22 cellular contexts compared by ENCODE assay signal in genomic region chr9:136697821-136698526, GRCh38. TPM values are rescaled to one million over a fixed set of nuclear protein-coding genes. Genes with fewer than 3 reads are reported as not detected.
A peak's percentile ranks its signal among the peaks of the same experiment; 100 is the strongest.
DNase-seq lines count a peak whose midpoint lies in the region; ATAC-seq, FAIRE-seq and TF ChIP-seq lines count a peak whose summit lies in the region.
"Had no signal": no experiment of that assay in that cellular context is flagged by ENCODE, and none has a peak within 500 bp of the region (broad histone marks: within the 10 kb centered on the region; RNA-seq: fewer than 3 reads in every experiment).

No MANE protein-coding gene starts in this region.

- H3K4me1 ChIP-seq in HepG2 (ENCODE audit: insufficient read depth, low read length) (peaks cover 68% of the 10 kb centered on the region), stomach (peaks cover 48 to 59% (median 55%) of the 10 kb centered on the region in 4 donors)
- H3K4me1 ChIP-seq: uterus had no signal

- peak; percentile 90 for FAIRE-seq in HepG2 (lab: Jason Lieb, UNC)

- peak overlapping the region; percentile 56 for H3K9ac ChIP-seq in HepG2 (ENCODE audit: insufficient read depth, low read depth, low read length)

- H3K27me3 Mint-ChIP-seq in osteocyte (ENCODE audit: unreplicated experiment), result peaks cover 13% of the 10 kb centered on the region

- no peaks in the 10 kb centered on the region for H4K20me1 ChIP-seq in HepG2 (ENCODE audit: insufficient read depth, low read length)

- H3K27me3 ChIP-seq in HepG2 (ENCODE audit: control insufficient read depth in 1 of 2, insufficient read depth in 2 of 2, low read length in 2 of 2) (peaks cover 4 to 17% of the 10 kb centered on the region in 2 experiments), stomach (peaks cover 0 to 32% (median 4%) of the 10 kb centered on the region in 3 donors)
- H3K27me3 ChIP-seq: uterus had no signal

- 0% methylated on average over 16 of the region's 20 CpGs for WGBS in HepG2 (ENCODE audit: low lambda C conversion rate)
- 54 to 65% (median 59%) methylated on average over 19 to 20 of the region's 20 CpGs for WGBS in stomach, 5 donors

- H3K36me3 ChIP-seq in HepG2 (replicated peaks in 1 of 2; ENCODE audit: control insufficient read depth in 1 of 2, insufficient read depth in 2 of 2, low read length in 2 of 2), result no peaks in the 10 kb centered on the region
- H3K36me3 ChIP-seq in stomach, result no peaks in the 10 kb centered on the region
- H3K36me3 ChIP-seq: uterus had no signal

- H3K4me3 Mint-ChIP-seq in osteocyte (ENCODE audit: unreplicated experiment), result no peak overlapping the region
- H3K4me3 Mint-ChIP-seq: activated naive CD8-positive, alpha-beta T cell treated with anti-CD3 and anti-CD28 coated beads, Interleukin-2, amount 50 U/mL, for 24 hours; CD4-positive, alpha-beta T cell; endodermal cell; T-helper 2 cell treated with Interferon-gamma antibody and Interleukin-4, amounts not matched to agents 5 μg/mL and 100 μg/mL, for 36 hours had no signal

- TF ChIP-seq EP300 in HepG2 (IDR thresholded peaks at IDR 0.05; ENCODE audit: low read depth in 2 of 2, low read length in 2 of 2) (peak in 1 of 2 experiments; percentile 75; a peak in 2 of 4 replicates), HepG2 (CRISPR knock-in tag; IDR thresholded peaks at IDR 0.05; ENCODE audit: borderline replicate concordance) (no peak), stomach (IDR thresholded peaks at IDR 0.05) (no peak)

- H3K4me2 ChIP-seq in HepG2 (ENCODE audit: low read depth, low read length), result peak overlapping the region; percentile 91

- H3K27ac Mint-ChIP-seq in osteocyte (ENCODE audit: unreplicated experiment), result no peak overlapping the region
- H3K27ac Mint-ChIP-seq: activated naive CD8-positive, alpha-beta T cell treated with anti-CD3 and anti-CD28 coated beads, Interleukin-2, amount 50 U/mL, for 24 hours; activated T-cell treated with anti-CD3 and anti-CD28 coated beads, Interleukin-2, amount 50 U/mL, for 72 hours; CD4-positive, alpha-beta T cell had no signal

- CTCF ChIA-PET in HepG2 (lab: Yijun Ruan, JAX; ENCODE audit: low intra/inter-chr PET ratio, low total read pairs), result no interaction called here

- peak; percentile 52 for ATAC-seq in HepG2
- ATAC-seq in GM18868 (IDR thresholded peaks at IDR 0.05; ENCODE audit: unreplicated experiment), result no peak
- ATAC-seq in HG02870 (IDR thresholded peaks at IDR 0.05; ENCODE audit: unreplicated experiment), result no peak
- ATAC-seq: activated naive CD8-positive, alpha-beta T cell treated with anti-CD3 and anti-CD28 coated beads, Interleukin-2, amount 50 U/mL, for 24 hours; activated T-cell treated with anti-CD3 and anti-CD28 coated beads, Interleukin-2, amount 50 U/mL, for 72 hours had no signal

- H3K79me2 ChIP-seq in HepG2 (ENCODE audit: insufficient read depth, low read length), result no peaks in the 10 kb centered on the region

- no peak; a peak in 1 of 4 replicates for TF ChIP-seq POLR2A in HepG2 (IDR thresholded peaks at IDR 0.05; ENCODE audit: insufficient read depth in 1 of 2, low read depth in 2 of 2, low read length in 2 of 2)
- no peak for TF ChIP-seq POLR2A in stomach (IDR thresholded peaks at IDR 0.05)

- POLR2A ChIA-PET in HepG2 (lab: Yijun Ruan, JAX), result interaction anchor here (0.8 to 3.0 kb wide), 6 partner anchors 11 to 335 kb away, joined by 3 to 30 read pairs (median 4); partner anchors contain the start of gene AGPAT2

- H3K9me3 ChIP-seq in HepG2 (ENCODE audit: low read length) (no peaks in the 10 kb centered on the region), stomach (no peaks in the 10 kb centered on the region)
- H3K9me3 ChIP-seq: uterus had no signal

- H3K36me3 Mint-ChIP-seq in osteocyte (ENCODE audit: unreplicated experiment), result no peaks in the 10 kb centered on the region

- no peak overlapping the region for H2AFZ ChIP-seq in HepG2 (ENCODE audit: low read length)

- no peaks in the 10 kb centered on the region for H3K9me3 Mint-ChIP-seq in osteocyte (ENCODE audit: unreplicated experiment)
- H3K9me3 Mint-ChIP-seq: activated naive CD8-positive, alpha-beta T cell treated with anti-CD3 and anti-CD28 coated beads, Interleukin-2, amount 50 U/mL, for 24 hours; activated T-cell treated with anti-CD3 and anti-CD28 coated beads, Interleukin-2, amount 50 U/mL, for 72 hours; CD4-positive, alpha-beta T cell; endodermal cell; T-helper 2 cell treated with Interferon-gamma antibody and Interleukin-4, amounts not matched to agents 5 μg/mL and 100 μg/mL, for 36 hours had no signal

- no peak for TF ChIP-seq CTCF in HepG2 (CRISPR knock-in tag; IDR thresholded peaks at IDR 0.05)
- no peak for TF ChIP-seq CTCF in osteocyte (IDR thresholded peaks at IDR 0.05)
- TF ChIP-seq CTCF in stomach (IDR thresholded peaks at IDR 0.05), result no peak

- H3K4me3 ChIP-seq in HepG2 (replicated peaks in 1 of 3; ENCODE audit: insufficient read depth in 1 of 3, low read depth in 2 of 3, low read length in 3 of 3) (peak overlapping the region; percentile 45 to 73 (median 48)), stomach (no peak overlapping the region)
- H3K4me3 ChIP-seq: skin epidermis, uterus had no signal

- DNase-seq in HuH-7.5 (ENCODE audit: low spot score) (peak; percentile 90), SIG-M5 treated with dmso at 0.1 percent for 504 hours (lab: John Stamatoyannopoulos, UW; ENCODE audit: unreplicated experiment) (peak; percentile 83), HepG2 (ENCODE audit: low spot score) (peak; percentile 78), osteocyte (ENCODE audit: extremely low spot score, unreplicated experiment) (no peak), stomach (no peak)
- DNase-seq: activated CD4-positive, alpha-beta T cell treated with anti-CD3 and anti-CD28 coated beads, Interleukin-2, amount 50 U/mL, for 1 hour; activated naive CD8-positive, alpha-beta T cell treated with anti-CD3 and anti-CD28 coated beads, Interleukin-2, amount 50 U/mL, for 24 hours; activated T-cell treated with anti-CD3 and anti-CD28 coated beads, Interleukin-2, amount 50 U/mL, for 72 hours; caudate nucleus; CD4-positive, alpha-beta T cell; endodermal cell; HCEC 1CT; NCI-H2029; NCI-H524; stimulated activated naive CD4-positive, alpha-beta T cell; uterus had no signal

- peak overlapping the region; percentile 85 for H3K27ac ChIP-seq in HepG2 (ENCODE audit: extremely low read length, insufficient read depth, low read length)
- H3K27ac ChIP-seq in stomach, result peak overlapping the region in 1 of 5 donors; percentile 46
- H3K27ac ChIP-seq: uterus had no signal

- BruUV-seq in HepG2 (replicated peaks; lab: Mats Ljungman, UMichigan), result no TSS peak

- in situ Hi-C loops in HepG2 (cut with HindIII; ENCODE audit: extremely low pct_ligation_motif_present, low pct_unique_long_range_greater_than_20kb), result no loop called here

- intact Hi-C loops in HepG2 (cut with micrococcal nuclease; ENCODE audit: unreplicated experiment), result loop anchor here (1.0 kb wide), 1 partner anchor 23 kb away; no protein-coding TSS in a partner anchor
- intact Hi-C loops in stomach (cut with DNase I; ENCODE audit: low total_unique reads), result no loop called here

- peaks cover 9% of the 10 kb centered on the region for H3K4me1 Mint-ChIP-seq in osteocyte (ENCODE audit: unreplicated experiment)

- TF ChIP-seq RAD21 in HepG2 (CRISPR knock-in tag; IDR thresholded peaks at IDR 0.05), result no peak

RNA-seq across cellular contexts. Expression of gene AGPAT2, which starts 10.7 kb away (rescaled TPM):
- total RNA-seq in HepG2 (2016; rRNA removed; fragmentation: Illumina TruSeq; extraction: Trizol) (2.5 and 3.9 TPM in 2 replicates), osteocyte (34.4 and 36.4 TPM in 2 replicates), stomach (100 to 1,000 TPM in 2 of 5 donors, 10 to 100 TPM in 3; 49.6 to 135 (median 68.8) TPM)
- 5.2 and 5.9 TPM in 2 replicates for total RNA-seq in HepG2 (2016; cell fraction: cytosol; rRNA removed; fragmentation: Illumina TruSeq; extraction: Trizol; ENCODE audit: low read depth)
- total RNA-seq in HepG2 (2016; cell fraction: insoluble cytoplasmic fraction; rRNA removed; fragmentation: Illumina TruSeq; extraction: Trizol), result 2.1 and 3.5 TPM in 2 replicates
- 6.3 and 6.7 TPM in 2 replicates for total RNA-seq in HepG2 (2016; cell fraction: membrane; rRNA removed; fragmentation: Illumina TruSeq; extraction: Trizol)
- total RNA-seq in HepG2 (2016; cell fraction: nucleus; rRNA removed; fragmentation: Illumina TruSeq; extraction: Trizol), result 3.1 and 3.9 TPM in 2 replicates
- polyA plus RNA-seq in HepG2 (2011; rRNA removed) (25.8 and 33.0 TPM in 2 replicates), stomach (10 to 100 TPM; 32.7 to 88.7 (median 75.1) TPM)
- 34.1 and 37.6 TPM in 2 replicates for polyA plus RNA-seq in HepG2 (2011; cell fraction: cytosol; rRNA removed)
- 32.1 and 35.6 TPM in 2 replicates for polyA plus RNA-seq in HepG2 (2011; cell fraction: nucleus; rRNA removed)
- polyA plus RNA-seq in HepG2 (2012), result 9.3 and 10.6 TPM in 2 replicates
- 8.4 and 9.1 TPM in 2 replicates for polyA plus RNA-seq in HepG2 (2016; cell fraction: cytosol; fragmentation: Illumina TruSeq; extraction: Trizol; ENCODE audit: low read depth)
- 3.6 and 3.8 TPM in 2 replicates for polyA plus RNA-seq in HepG2 (2016; cell fraction: insoluble cytoplasmic fraction; fragmentation: Illumina TruSeq; extraction: Trizol; ENCODE audit: low read depth)
- 9.7 and 9.8 TPM in 2 replicates for polyA plus RNA-seq in HepG2 (2016; cell fraction: membrane; fragmentation: Illumina TruSeq; extraction: Trizol; ENCODE audit: low read depth)
- 8.2 and 8.4 TPM in 2 replicates for polyA plus RNA-seq in HepG2 (2016; cell fraction: nucleus; fragmentation: Illumina TruSeq; extraction: Trizol; ENCODE audit: insufficient read depth, low read depth)
- polyA minus RNA-seq in HepG2 (2011; rRNA and poly(A)+ RNA removed; ENCODE audit: low replicate concordance), result 34.1 and 96.5 TPM in 2 replicates
- 12.3 and 17.9 TPM in 2 replicates for polyA minus RNA-seq in HepG2 (2011; cell fraction: cytosol; rRNA and poly(A)+ RNA removed)
- 6.1 and 6.2 TPM in 2 replicates for polyA minus RNA-seq in HepG2 (2011; cell fraction: nucleus; rRNA and poly(A)+ RNA removed)

RNA-seq across cellular contexts. Expression of gene DIPK1B, which starts 14.4 kb away (rescaled TPM):
- total RNA-seq in HepG2 (2016; rRNA removed; fragmentation: Illumina TruSeq; extraction: Trizol), result 0.18 and 0.28 TPM in 2 replicates
- total RNA-seq in HepG2 (2016; cell fraction: cytosol; rRNA removed; fragmentation: Illumina TruSeq; extraction: Trizol; ENCODE audit: low read depth), result 0.91 and 1.1 TPM in 2 replicates
- total RNA-seq in HepG2 (2016; cell fraction: insoluble cytoplasmic fraction; rRNA removed; fragmentation: Illumina TruSeq; extraction: Trizol), result 0.28 and 0.41 TPM in 2 replicates
- total RNA-seq in HepG2 (2016; cell fraction: membrane; rRNA removed; fragmentation: Illumina TruSeq; extraction: Trizol), result 0.99 and 1.2 TPM in 2 replicates
- total RNA-seq in HepG2 (2016; cell fraction: nucleus; rRNA removed; fragmentation: Illumina TruSeq; extraction: Trizol), result 0.16 TPM in 1 of 2 replicates, not detected in the other
- 3.9 and 7.2 TPM in 2 replicates for polyA plus RNA-seq in HepG2 (2011; rRNA removed)
- 4.8 and 7.5 TPM in 2 replicates for polyA plus RNA-seq in HepG2 (2011; cell fraction: cytosol; rRNA removed)
- 17.3 and 19.2 TPM in 2 replicates for polyA plus RNA-seq in HepG2 (2011; cell fraction: nucleus; rRNA removed)
- 3.2 TPM in 2 replicates for polyA plus RNA-seq in HepG2 (2012)
- polyA plus RNA-seq in HepG2 (2016; cell fraction: cytosol; fragmentation: Illumina TruSeq; extraction: Trizol; ENCODE audit: low read depth), result 1.3 TPM in 2 replicates
- polyA plus RNA-seq in HepG2 (2016; cell fraction: insoluble cytoplasmic fraction; fragmentation: Illumina TruSeq; extraction: Trizol; ENCODE audit: low read depth), result 0.28 and 0.45 TPM in 2 replicates
- polyA plus RNA-seq in HepG2 (2016; cell fraction: membrane; fragmentation: Illumina TruSeq; extraction: Trizol; ENCODE audit: low read depth), result 1.1 TPM in 2 replicates
- polyA plus RNA-seq in HepG2 (2016; cell fraction: nucleus; fragmentation: Illumina TruSeq; extraction: Trizol; ENCODE audit: insufficient read depth, low read depth), result 0.56 and 0.57 TPM in 2 replicates
- polyA minus RNA-seq in HepG2 (2011; rRNA and poly(A)+ RNA removed; ENCODE audit: low replicate concordance), result 0.07 and 7.1 TPM in 2 replicates
- 2.7 and 3.6 TPM in 2 replicates for polyA minus RNA-seq in HepG2 (2011; cell fraction: cytosol; rRNA and poly(A)+ RNA removed)
- 1.2 TPM in 2 replicates for polyA minus RNA-seq in HepG2 (2011; cell fraction: nucleus; rRNA and poly(A)+ RNA removed)
- total RNA-seq in osteocyte, result 11.4 and 11.5 TPM in 2 replicates
- total RNA-seq in stomach, result 10 to 100 TPM in 1 of 5 donors, 1 to 10 TPM in 2, under 1 TPM in 1, not detected in 1; 0.45 to 10.4 (median 5.8) TPM
- 1 to 10 TPM; 1.6 to 4.7 (median 4.0) TPM for polyA plus RNA-seq in stomach

RNA-seq across cellular contexts. Expression of gene EGFL7, which starts 35.3 kb away (rescaled TPM):
- total RNA-seq in HepG2 (2016; rRNA removed; fragmentation: Illumina TruSeq; extraction: Trizol), result 0.20 TPM in 1 of 2 replicates, not detected in the other
- 0.61 and 0.88 TPM in 2 replicates for total RNA-seq in HepG2 (2016; cell fraction: cytosol; rRNA removed; fragmentation: Illumina TruSeq; extraction: Trizol; ENCODE audit: low read depth)
- 0.19 and 0.32 TPM in 2 replicates for total RNA-seq in HepG2 (2016; cell fraction: insoluble cytoplasmic fraction; rRNA removed; fragmentation: Illumina TruSeq; extraction: Trizol)
- 0.59 and 0.93 TPM in 2 replicates for total RNA-seq in HepG2 (2016; cell fraction: membrane; rRNA removed; fragmentation: Illumina TruSeq; extraction: Trizol)
- total RNA-seq in HepG2 (2016; cell fraction: nucleus; rRNA removed; fragmentation: Illumina TruSeq; extraction: Trizol), result 0.40 TPM in 1 of 2 replicates, not detected in the other
- 5.1 and 10.3 TPM in 2 replicates for polyA plus RNA-seq in HepG2 (2011; rRNA removed)
- 7.6 and 12.5 TPM in 2 replicates for polyA plus RNA-seq in HepG2 (2011; cell fraction: cytosol; rRNA removed)
- 20.6 and 22.6 TPM in 2 replicates for polyA plus RNA-seq in HepG2 (2011; cell fraction: nucleus; rRNA removed)
- 1.6 and 2.3 TPM in 2 replicates for polyA plus RNA-seq in HepG2 (2012)
- 0.54 and 0.89 TPM in 2 replicates for polyA plus RNA-seq in HepG2 (2016; cell fraction: cytosol; fragmentation: Illumina TruSeq; extraction: Trizol; ENCODE audit: low read depth)
- 0.20 and 0.56 TPM in 2 replicates for polyA plus RNA-seq in HepG2 (2016; cell fraction: insoluble cytoplasmic fraction; fragmentation: Illumina TruSeq; extraction: Trizol; ENCODE audit: low read depth)
- polyA plus RNA-seq in HepG2 (2016; cell fraction: membrane; fragmentation: Illumina TruSeq; extraction: Trizol; ENCODE audit: low read depth), result 0.68 and 0.72 TPM in 2 replicates
- not detected in 2 replicates for polyA plus RNA-seq in HepG2 (2016; cell fraction: nucleus; fragmentation: Illumina TruSeq; extraction: Trizol; ENCODE audit: insufficient read depth, low read depth)
- polyA minus RNA-seq in HepG2 (2011; rRNA and poly(A)+ RNA removed; ENCODE audit: low replicate concordance), result 3.6 and 4.7 TPM in 2 replicates
- polyA minus RNA-seq in HepG2 (2011; cell fraction: cytosol; rRNA and poly(A)+ RNA removed), result 3.1 and 3.3 TPM in 2 replicates
- 1.9 and 3.0 TPM in 2 replicates for polyA minus RNA-seq in HepG2 (2011; cell fraction: nucleus; rRNA and poly(A)+ RNA removed)
- 6.9 and 8.4 TPM in 2 replicates for total RNA-seq in osteocyte
- 1,000 to 10,000 TPM in 1 of 5 donors, 10 to 100 TPM in 4; 20.9 to 1,085 (median 42.0) TPM for total RNA-seq in stomach
- polyA plus RNA-seq in stomach, result 100 to 1,000 TPM in 1 of 3 donors, 10 to 100 TPM in 2; 44.8 to 113 (median 79.2) TPM
- total RNA-seq: CD4-positive, alpha-beta T cell had no signal

RNA-seq across cellular contexts. Expression of gene LCN10, which starts 44.8 kb away (rescaled TPM):
- total RNA-seq in HepG2 (2016; rRNA removed; fragmentation: Illumina TruSeq; extraction: Trizol), result 0.14 and 0.53 TPM in 2 replicates
- total RNA-seq in HepG2 (2016; cell fraction: cytosol; rRNA removed; fragmentation: Illumina TruSeq; extraction: Trizol; ENCODE audit: low read depth), result not detected in 2 replicates
- total RNA-seq in HepG2 (2016; cell fraction: insoluble cytoplasmic fraction; rRNA removed; fragmentation: Illumina TruSeq; extraction: Trizol), result 0.13 and 0.19 TPM in 2 replicates
- total RNA-seq in HepG2 (2016; cell fraction: membrane; rRNA removed; fragmentation: Illumina TruSeq; extraction: Trizol), result 0.34 TPM in 2 replicates
- total RNA-seq in HepG2 (2016; cell fraction: nucleus; rRNA removed; fragmentation: Illumina TruSeq; extraction: Trizol), result 0.22 TPM in 1 of 2 replicates, not detected in the other
- polyA plus RNA-seq in HepG2 (2011; rRNA removed), result 0.61 and 0.84 TPM in 2 replicates
- polyA plus RNA-seq in HepG2 (2011; cell fraction: cytosol; rRNA removed), result 0.82 and 1.0 TPM in 2 replicates
- 0.85 and 1.8 TPM in 2 replicates for polyA plus RNA-seq in HepG2 (2011; cell fraction: nucleus; rRNA removed)
- 1.5 and 1.8 TPM in 2 replicates for polyA plus RNA-seq in HepG2 (2012)
- polyA plus RNA-seq in HepG2 (2016; cell fraction: cytosol; fragmentation: Illumina TruSeq; extraction: Trizol; ENCODE audit: low read depth), result 0.18 and 0.24 TPM in 2 replicates
- 0.27 and 0.43 TPM in 2 replicates for polyA plus RNA-seq in HepG2 (2016; cell fraction: insoluble cytoplasmic fraction; fragmentation: Illumina TruSeq; extraction: Trizol; ENCODE audit: low read depth)
- 0.15 and 0.43 TPM in 2 replicates for polyA plus RNA-seq in HepG2 (2016; cell fraction: membrane; fragmentation: Illumina TruSeq; extraction: Trizol; ENCODE audit: low read depth)
- polyA plus RNA-seq in HepG2 (2016; cell fraction: nucleus; fragmentation: Illumina TruSeq; extraction: Trizol; ENCODE audit: insufficient read depth, low read depth), result 0.41 and 0.74 TPM in 2 replicates
- 0.30 and 1.0 TPM in 2 replicates for polyA minus RNA-seq in HepG2 (2011; rRNA and poly(A)+ RNA removed; ENCODE audit: low replicate concordance)
- not detected in 2 replicates for polyA minus RNA-seq in HepG2 (2011; cell fraction: cytosol; rRNA and poly(A)+ RNA removed)
- not detected in 2 replicates for polyA minus RNA-seq in HepG2 (2011; cell fraction: nucleus; rRNA and poly(A)+ RNA removed)
- not detected in 2 replicates for total RNA-seq in osteocyte
- total RNA-seq in stomach, result 10 to 100 TPM in 1 of 5 donors, 1 to 10 TPM in 3, under 1 TPM in 1; 0.58 to 25.5 (median 4.9) TPM
- 10 to 100 TPM in 2 of 3 donors, 1 to 10 TPM in 1; 7.7 to 18.4 (median 10.2) TPM for polyA plus RNA-seq in stomach
- total RNA-seq: CD4-positive, alpha-beta T cell; M059J had no signal

RNA-seq across cellular contexts. Expression of gene LCN6, which starts 50.4 kb away (rescaled TPM):
- not detected in 2 replicates for total RNA-seq in HepG2 (2016; rRNA removed; fragmentation: Illumina TruSeq; extraction: Trizol)
- total RNA-seq in HepG2 (2016; cell fraction: cytosol; rRNA removed; fragmentation: Illumina TruSeq; extraction: Trizol; ENCODE audit: low read depth), result not detected in 2 replicates
- not detected in 2 replicates for total RNA-seq in HepG2 (2016; cell fraction: insoluble cytoplasmic fraction; rRNA removed; fragmentation: Illumina TruSeq; extraction: Trizol)
- total RNA-seq in HepG2 (2016; cell fraction: membrane; rRNA removed; fragmentation: Illumina TruSeq; extraction: Trizol), result not detected in 2 replicates
- not detected in 2 replicates for total RNA-seq in HepG2 (2016; cell fraction: nucleus; rRNA removed; fragmentation: Illumina TruSeq; extraction: Trizol)
- not detected in 2 replicates for polyA plus RNA-seq in HepG2 (2011; rRNA removed)
- not detected in 2 replicates for polyA plus RNA-seq in HepG2 (2011; cell fraction: cytosol; rRNA removed)
- polyA plus RNA-seq in HepG2 (2011; cell fraction: nucleus; rRNA removed), result not detected in 2 replicates
- not detected in 2 replicates for polyA plus RNA-seq in HepG2 (2012)
- not detected in 2 replicates for polyA plus RNA-seq in HepG2 (2016; cell fraction: cytosol; fragmentation: Illumina TruSeq; extraction: Trizol; ENCODE audit: low read depth)
- polyA plus RNA-seq in HepG2 (2016; cell fraction: insoluble cytoplasmic fraction; fragmentation: Illumina TruSeq; extraction: Trizol; ENCODE audit: low read depth), result not detected in 2 replicates
- polyA plus RNA-seq in HepG2 (2016; cell fraction: membrane; fragmentation: Illumina TruSeq; extraction: Trizol; ENCODE audit: low read depth), result not detected in 2 replicates
- not detected in 2 replicates for polyA plus RNA-seq in HepG2 (2016; cell fraction: nucleus; fragmentation: Illumina TruSeq; extraction: Trizol; ENCODE audit: insufficient read depth, low read depth)
- polyA minus RNA-seq in HepG2 (2011; rRNA and poly(A)+ RNA removed; ENCODE audit: low replicate concordance), result not detected in 2 replicates
- not detected in 2 replicates for polyA minus RNA-seq in HepG2 (2011; cell fraction: cytosol; rRNA and poly(A)+ RNA removed)
- not detected in 2 replicates for polyA minus RNA-seq in HepG2 (2011; cell fraction: nucleus; rRNA and poly(A)+ RNA removed)
- total RNA-seq in osteocyte, result not detected in 2 replicates
- total RNA-seq in stomach, result 10 to 100 TPM in 2 of 5 donors, 1 to 10 TPM in 1, not detected in 2; 7.0 to 31.2 (median 12.5) TPM
- polyA plus RNA-seq in stomach, result 10 to 100 TPM; 18.8 to 23.2 (median 19.5) TPM
- total RNA-seq: activated T-cell treated with anti-CD3 and anti-CD28 coated beads, Interleukin-2, amount 50 U/mL, for 72 hours; CD4-positive, alpha-beta T cell; endodermal cell; fibroblast of villous mesenchyme; M059J had no signal

Comparison
In these comparisons a context has a peak if more than half of its experiments do, and no peak if none do; other contexts are left out.
1. DNase-seq: peak in HuH-7.5 (single experiment), SIG-M5 treated with dmso at 0.1 percent for 504 hours (single experiment) and HepG2 (single experiment); none in osteocyte (single experiment) and stomach (single experiment).
2. H3K4me3 ChIP-seq: peak in HepG2 (3 of 3); none in stomach (0 of 4).